8 cellular contexts compared by ENCODE assay signal in genomic region chr19:49497790-49498106, GRCh38. TPM values are rescaled to one million over a fixed set of nuclear protein-coding genes. Genes with fewer than 3 reads are reported as not detected.
DNase-seq lines count a peak whose midpoint lies in the region; ATAC-seq and TF ChIP-seq lines count a peak whose summit lies in the region.

No MANE protein-coding gene starts in this region.

- peak overlapping the region; percentile 98 for H3K27ac Mint-ChIP-seq in activated naive CD8-positive, alpha-beta T cell
- H3K27ac Mint-ChIP-seq in type B pancreatic cell = peak overlapping the region; percentile 97

- peak overlapping the region; percentile 98 for H3K4me3 Mint-ChIP-seq in activated naive CD8-positive, alpha-beta T cell
- peak overlapping the region; percentile 97 for H3K4me3 Mint-ChIP-seq in type B pancreatic cell

- no peaks in the 10 kb centered on the region for H3K9me3 ChIP-seq in lower lobe of right lung

- peak overlapping the region; percentile 91 for H3K27ac ChIP-seq in lower lobe of right lung

- DNase-seq in Right ventricle myocardium inferior (ENCODE audit: missing footprints) = peak; percentile 46
- DNase-seq in left ventricle myocardium superior = no peak
- no peak for DNase-seq in lower lobe of right lung
- DNase-seq in type B pancreatic cell (ENCODE audit: extremely low spot score, unreplicated experiment) = no peak
- no peak for DNase-seq in DMS79 treated with DMSO at 0.1 percent for 48 hours (lab: John Stamatoyannopoulos, UW)
- DNase-seq in NCI-H226 = no peak

- H3K4me1 Mint-ChIP-seq in activated naive CD8-positive, alpha-beta T cell (ENCODE audit: low read depth) = peaks cover 48% of the 10 kb centered on the region
- H3K4me1 Mint-ChIP-seq in type B pancreatic cell (ENCODE audit: unreplicated experiment) = peaks cover 12% of the 10 kb centered on the region

- H3K4me3 ChIP-seq in lower lobe of right lung = peak overlapping the region; percentile 82

- intact Hi-C loops in Right ventricle myocardium inferior (cut with DNase I) (loop anchor here (10.0 kb wide), 1 partner anchor 377 kb away; the partner anchor contains the start of genes AKT1S1 and TBC1D17), left ventricle myocardium superior (cut with micrococcal nuclease) (loop anchor here (2.0 kb wide), 1 partner anchor 73 kb away; no protein-coding TSS in a partner anchor), lower lobe of right lung (cut with DNase I) (no loop called here)

- peaks cover 39% of the 10 kb centered on the region for H3K36me3 ChIP-seq in lower lobe of right lung

- TF ChIP-seq CTCF in lower lobe of right lung (IDR thresholded peaks at IDR 0.05) (no peak), type B pancreatic cell (conservative IDR thresholded peaks at IDR 0.05) (no peak)

- H3K27me3 ChIP-seq in lower lobe of right lung (ENCODE audit: low read depth) = no peaks in the 10 kb centered on the region

- H3K27me3 Mint-ChIP-seq in activated naive CD8-positive, alpha-beta T cell = no peaks in the 10 kb centered on the region
- H3K27me3 Mint-ChIP-seq in type B pancreatic cell = no peaks in the 10 kb centered on the region

- peaks cover 43% of the 10 kb centered on the region for H3K4me1 ChIP-seq in lower lobe of right lung

- peaks cover 22% of the 10 kb centered on the region for H3K36me3 Mint-ChIP-seq in activated naive CD8-positive, alpha-beta T cell
- H3K36me3 Mint-ChIP-seq in type B pancreatic cell = peaks cover 18% of the 10 kb centered on the region

- ATAC-seq in Right ventricle myocardium inferior (no peak), left ventricle myocardium superior (no peak), lower lobe of right lung (no peak), HG03175 (IDR thresholded peaks at IDR 0.05; ENCODE audit: unreplicated experiment) (no peak)

- H3K9me3 Mint-ChIP-seq in activated naive CD8-positive, alpha-beta T cell (ENCODE audit: low read depth) = no peaks in the 10 kb centered on the region
- H3K9me3 Mint-ChIP-seq in type B pancreatic cell = no peaks in the 10 kb centered on the region

RNA-seq across cellular contexts. Expression of gene RPS11, which starts 1.5 kb away (rescaled TPM):
- total RNA-seq in Right ventricle myocardium inferior (1,100 TPM), left ventricle myocardium superior (1,034 TPM), lower lobe of right lung (1,649 TPM), type B pancreatic cell (ENCODE audit: low replicate concordance) (2,401 and 2,461 TPM in 2 replicates)

RNA-seq across cellular contexts. Expression of gene RPL13A, which starts 10.3 kb away (rescaled TPM):
- 1,486 TPM for total RNA-seq in Right ventricle myocardium inferior
- 1,289 TPM for total RNA-seq in left ventricle myocardium superior
- total RNA-seq in lower lobe of right lung = 1,820 TPM
- total RNA-seq in type B pancreatic cell (ENCODE audit: low replicate concordance) = 3,274 and 3,593 TPM in 2 replicates

RNA-seq across cellular contexts. Expression of gene FCGRT, which starts 14.7 kb away (rescaled TPM):
- total RNA-seq in Right ventricle myocardium inferior = 105 TPM
- total RNA-seq in left ventricle myocardium superior = 84.7 TPM
- total RNA-seq in lower lobe of right lung = 385 TPM
- 102 and 106 TPM in 2 replicates for total RNA-seq in type B pancreatic cell (ENCODE audit: low replicate concordance)

RNA-seq across cellular contexts. Expression of gene FLT3LG, which starts 23.7 kb away (rescaled TPM):
- total RNA-seq in Right ventricle myocardium inferior (4.7 TPM), left ventricle myocardium superior (5.9 TPM), lower lobe of right lung (12.8 TPM), type B pancreatic cell (ENCODE audit: low replicate concordance) (1.9 and 2.0 TPM in 2 replicates)

RNA-seq across cellular contexts. Expression of gene RCN3, which starts 30.1 kb away (rescaled TPM):
- total RNA-seq in Right ventricle myocardium inferior = 7.4 TPM
- total RNA-seq in left ventricle myocardium superior = 8.5 TPM
- 28.1 TPM for total RNA-seq in lower lobe of right lung
- total RNA-seq in type B pancreatic cell (ENCODE audit: low replicate concordance) = 4.5 and 12.1 TPM in 2 replicates
